ENCODE assay signal across 1 cellular context in the genomic region with DNA sequence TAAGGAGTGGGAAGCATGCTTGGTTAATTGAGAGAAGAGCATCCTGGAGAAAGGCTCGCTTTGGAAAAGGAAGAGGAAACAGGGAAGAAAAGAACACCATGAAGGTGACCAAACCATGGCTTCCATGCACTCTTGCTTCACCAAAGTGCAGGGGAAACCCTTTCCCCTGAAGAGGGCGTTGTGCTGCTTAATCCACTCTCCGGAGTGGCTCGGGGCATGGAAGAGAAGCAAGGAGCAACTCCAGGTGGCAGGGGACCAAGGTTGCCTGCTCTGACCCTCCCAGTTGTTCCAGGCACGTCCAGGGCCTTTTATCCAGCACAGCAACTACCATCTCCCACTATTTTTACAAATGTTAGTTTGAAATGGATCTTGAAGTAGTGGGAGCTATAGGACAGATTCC.
TF ChIP-seq lines count a peak whose summit lies in the region.

No MANE protein-coding gene starts in this region.

TF ChIP-seq in K562, 482 proteins besides CTCF, POLR2A, EP300 and RAD21 (continued from another document):
- TF ChIP-seq, protein P1, sequence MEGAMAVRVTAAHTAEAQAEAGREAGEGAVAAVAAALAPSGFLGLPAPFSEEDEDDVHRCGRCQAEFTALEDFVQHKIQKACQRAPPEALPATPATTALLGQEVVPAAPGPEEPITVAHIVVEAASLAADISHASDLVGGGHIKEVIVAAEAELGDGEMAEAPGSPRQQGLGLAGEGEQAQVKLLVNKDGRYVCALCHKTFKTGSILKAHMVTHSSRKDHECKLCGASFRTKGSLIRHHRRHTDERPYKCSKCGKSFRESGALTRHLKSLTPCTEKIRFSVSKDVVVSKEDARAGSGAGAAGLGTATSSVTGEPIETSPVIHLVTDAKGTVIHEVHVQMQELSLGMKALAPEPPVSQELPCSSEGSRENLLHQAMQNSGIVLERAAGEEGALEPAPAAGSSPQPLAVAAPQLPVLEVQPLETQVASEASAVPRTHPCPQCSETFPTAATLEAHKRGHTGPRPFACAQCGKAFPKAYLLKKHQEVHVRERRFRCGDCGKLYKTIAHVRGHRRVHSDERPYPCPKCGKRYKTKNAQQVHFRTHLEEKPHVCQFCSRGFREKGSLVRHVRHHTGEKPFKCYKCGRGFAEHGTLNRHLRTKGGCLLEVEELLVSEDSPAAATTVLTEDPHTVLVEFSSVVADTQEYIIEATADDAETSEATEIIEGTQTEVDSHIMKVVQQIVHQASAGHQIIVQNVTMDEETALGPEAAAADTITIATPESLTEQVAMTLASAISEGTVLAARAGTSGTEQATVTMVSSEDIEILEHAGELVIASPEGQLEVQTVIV (CRISPR knock-in tag; IDR thresholded peaks at IDR 0.05; ENCODE audit: borderline replicate concordance), result no peak
- TF ChIP-seq KLF6 (CRISPR knock-in tag; IDR thresholded peaks at IDR 0.05; ENCODE audit: borderline replicate concordance) (no peak), ZNF699 (CRISPR knock-in tag; IDR thresholded peaks at IDR 0.05; ENCODE audit: insufficient replicate concordance) (no peak), ZNF77 (CRISPR knock-in tag; IDR thresholded peaks at IDR 0.05) (no peak), RFX1 (IDR thresholded peaks at IDR 0.05) (no peak), TCF7 (IDR thresholded peaks at IDR 0.05; ENCODE audit: borderline replicate concordance) (no peak), RBM22 (IDR thresholded peaks at IDR 0.05; ENCODE audit: low read depth, low read length, poor library complexity, severe bottlenecking) (no peak)
- TF ChIP-seq, protein P2, sequence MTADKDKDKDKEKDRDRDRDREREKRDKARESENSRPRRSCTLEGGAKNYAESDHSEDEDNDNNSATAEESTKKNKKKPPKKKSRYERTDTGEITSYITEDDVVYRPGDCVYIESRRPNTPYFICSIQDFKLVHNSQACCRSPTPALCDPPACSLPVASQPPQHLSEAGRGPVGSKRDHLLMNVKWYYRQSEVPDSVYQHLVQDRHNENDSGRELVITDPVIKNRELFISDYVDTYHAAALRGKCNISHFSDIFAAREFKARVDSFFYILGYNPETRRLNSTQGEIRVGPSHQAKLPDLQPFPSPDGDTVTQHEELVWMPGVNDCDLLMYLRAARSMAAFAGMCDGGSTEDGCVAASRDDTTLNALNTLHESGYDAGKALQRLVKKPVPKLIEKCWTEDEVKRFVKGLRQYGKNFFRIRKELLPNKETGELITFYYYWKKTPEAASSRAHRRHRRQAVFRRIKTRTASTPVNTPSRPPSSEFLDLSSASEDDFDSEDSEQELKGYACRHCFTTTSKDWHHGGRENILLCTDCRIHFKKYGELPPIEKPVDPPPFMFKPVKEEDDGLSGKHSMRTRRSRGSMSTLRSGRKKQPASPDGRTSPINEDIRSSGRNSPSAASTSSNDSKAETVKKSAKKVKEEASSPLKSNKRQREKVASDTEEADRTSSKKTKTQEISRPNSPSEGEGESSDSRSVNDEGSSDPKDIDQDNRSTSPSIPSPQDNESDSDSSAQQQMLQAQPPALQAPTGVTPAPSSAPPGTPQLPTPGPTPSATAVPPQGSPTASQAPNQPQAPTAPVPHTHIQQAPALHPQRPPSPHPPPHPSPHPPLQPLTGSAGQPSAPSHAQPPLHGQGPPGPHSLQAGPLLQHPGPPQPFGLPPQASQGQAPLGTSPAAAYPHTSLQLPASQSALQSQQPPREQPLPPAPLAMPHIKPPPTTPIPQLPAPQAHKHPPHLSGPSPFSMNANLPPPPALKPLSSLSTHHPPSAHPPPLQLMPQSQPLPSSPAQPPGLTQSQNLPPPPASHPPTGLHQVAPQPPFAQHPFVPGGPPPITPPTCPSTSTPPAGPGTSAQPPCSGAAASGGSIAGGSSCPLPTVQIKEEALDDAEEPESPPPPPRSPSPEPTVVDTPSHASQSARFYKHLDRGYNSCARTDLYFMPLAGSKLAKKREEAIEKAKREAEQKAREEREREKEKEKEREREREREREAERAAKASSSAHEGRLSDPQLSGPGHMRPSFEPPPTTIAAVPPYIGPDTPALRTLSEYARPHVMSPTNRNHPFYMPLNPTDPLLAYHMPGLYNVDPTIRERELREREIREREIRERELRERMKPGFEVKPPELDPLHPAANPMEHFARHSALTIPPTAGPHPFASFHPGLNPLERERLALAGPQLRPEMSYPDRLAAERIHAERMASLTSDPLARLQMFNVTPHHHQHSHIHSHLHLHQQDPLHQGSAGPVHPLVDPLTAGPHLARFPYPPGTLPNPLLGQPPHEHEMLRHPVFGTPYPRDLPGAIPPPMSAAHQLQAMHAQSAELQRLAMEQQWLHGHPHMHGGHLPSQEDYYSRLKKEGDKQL (CRISPR knock-in tag; IDR thresholded peaks at IDR 0.05; ENCODE audit: borderline replicate concordance), result no peak
TF ChIP-seq in K562: peak in this region for 0.
